28 cellular contexts compared by ENCODE assay signal in the genomic region with DNA sequence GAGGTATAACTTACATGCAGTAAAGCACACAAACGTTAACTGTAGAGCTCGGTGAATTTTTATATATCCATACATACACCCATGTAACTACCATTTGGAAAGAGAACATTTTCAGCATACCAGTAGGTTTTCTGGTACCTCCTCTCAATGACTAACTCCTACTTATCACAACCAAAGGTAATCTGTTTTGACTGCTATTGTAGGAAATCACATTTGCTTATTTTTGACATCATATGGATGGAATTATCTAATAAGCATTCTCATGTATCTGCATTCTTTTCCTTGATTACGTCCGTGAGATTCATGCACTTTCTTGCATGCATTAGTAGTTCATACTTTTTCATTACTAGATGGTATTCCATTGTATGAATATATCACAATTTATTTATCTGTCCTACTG.
"Had no signal": no experiment of that assay in that cellular context is flagged by ENCODE, and none has a peak within 500 bp of the region (broad histone marks: within the 10 kb centered on the region; RNA-seq: fewer than 3 reads in every experiment).

No MANE protein-coding gene starts in this region.

- H3K27me3 ChIP-seq: heart right ventricle, left lung had no signal

- H3K36me3 ChIP-seq: lower lobe of right lung, thoracic aorta had no signal

- H3K27ac Mint-ChIP-seq: activated CD4-positive, alpha-beta memory T cell treated with anti-CD3 and anti-CD28 coated beads, Interleukin-2, amount 10 ng/mL, durations not matched to agents 7 days and 5 days; activated CD4-positive, alpha-beta T cell treated with anti-CD3 and anti-CD28 coated beads, Interleukin-2, amount 10 ng/mL, durations not matched to agents 7 days and 5 days; activated naive CD4-positive, alpha-beta T cell treated with anti-CD3 and anti-CD28 coated beads, Interleukin-2, amount 50 U/mL, for 24 hours; activated naive CD8-positive, alpha-beta T cell treated with anti-CD3 and anti-CD28 coated beads, Interleukin-2, amount 50 U/mL, for 24 hours; activated T-cell treated with anti-CD3 and anti-CD28 coated beads, Interleukin-2, amount 50 U/mL, for 24 hours; brain; natural killer cell treated with Interleukin-12 subunit alpha and Interleukin-12 subunit beta and Interleukin-15 and Interleukin-18, amount 100 ng/mL, for 72 hours; stimulated activated effector memory CD8-positive, alpha-beta T cell treated with anti-CD3 and anti-CD28 coated beads, Interleukin-12 subunit alpha, Interleukin-12 subunit beta, amount 100 ng/mL, for 72 hours; stimulated activated naive CD8-positive, alpha-beta T cell treated with anti-CD3 and anti-CD28 coated beads, Interleukin-15, Interleukin-2, amounts not matched to agents 100 ng/mL and 50 ng/mL, for 24 hours; type B pancreatic cell; WTC11 had no signal

- H3K9me3 ChIP-seq: heart right ventricle, left lung, lower lobe of right lung, thoracic aorta had no signal

- H3K27me3 Mint-ChIP-seq: activated CD4-positive, alpha-beta memory T cell treated with anti-CD3 and anti-CD28 coated beads, Interleukin-2, amount 10 ng/mL, durations not matched to agents 7 days and 5 days; activated CD4-positive, alpha-beta T cell treated with anti-CD3 and anti-CD28 coated beads, Interleukin-2, amount 10 ng/mL, durations not matched to agents 7 days and 5 days; activated naive CD4-positive, alpha-beta T cell treated with anti-CD3 and anti-CD28 coated beads, Interleukin-2, amount 50 U/mL, for 24 hours; activated naive CD8-positive, alpha-beta T cell treated with anti-CD3 and anti-CD28 coated beads, Interleukin-2, amount 50 U/mL, for 24 hours; activated T-cell treated with anti-CD3 and anti-CD28 coated beads, Interleukin-2, amount 50 U/mL, for 24 hours; brain; natural killer cell treated with Interleukin-12 subunit alpha and Interleukin-12 subunit beta and Interleukin-15 and Interleukin-18, amount 100 ng/mL, for 72 hours; stimulated activated naive CD8-positive, alpha-beta T cell treated with anti-CD3 and anti-CD28 coated beads, Interleukin-15, Interleukin-2, amounts not matched to agents 100 ng/mL and 50 ng/mL, for 24 hours; type B pancreatic cell had no signal

- DNase-seq: activated CD4-positive, alpha-beta memory T cell treated with anti-CD3 and anti-CD28 coated beads, Interleukin-2, amount 10 ng/mL, durations not matched to agents 7 days and 5 days; activated CD4-positive, alpha-beta T cell treated with anti-CD3 and anti-CD28 coated beads for 1 hour; activated CD4-positive, alpha-beta T cell treated with anti-CD3 and anti-CD28 coated beads, Interleukin-2, amount 10 ng/mL, durations not matched to agents 7 days and 5 days; activated CD8-positive, alpha-beta memory T cell treated with anti-CD3 and anti-CD28 coated beads, Interleukin-2, amount 50 U/mL, for 48 hours; activated gamma-delta T cell; activated naive CD8-positive, alpha-beta T cell treated with anti-CD3 and anti-CD28 coated beads, Interleukin-2, amount 50 U/mL, for 24 hours; activated T-cell treated with anti-CD3 and anti-CD28 coated beads, Interleukin-2, amount 50 U/mL, for 24 hours; anterior cingulate cortex; foreskin melanocyte; heart right ventricle; kidney glomerular epithelial cell; left lung; lower lobe of right lung; mesenchymal stem cell; stimulated activated CD4-positive, alpha-beta T cell treated with anti-CD3 and anti-CD28 coated beads, Interleukin-4, amount 100 ng/mL, for 24 hours; T-helper 2 cell had no signal

- H3K4me1 Mint-ChIP-seq: stimulated activated effector memory CD8-positive, alpha-beta T cell treated with anti-CD3 and anti-CD28 coated beads, Interleukin-12 subunit alpha, Interleukin-12 subunit beta, amount 100 ng/mL, for 72 hours; WTC11 had no signal

- H3K36me3 Mint-ChIP-seq: natural killer cell treated with Interleukin-12 subunit alpha and Interleukin-12 subunit beta and Interleukin-15 and Interleukin-18, amount 100 ng/mL, for 72 hours; WTC11 had no signal

- H3K9me3 Mint-ChIP-seq: activated CD4-positive, alpha-beta memory T cell treated with anti-CD3 and anti-CD28 coated beads, Interleukin-2, amount 10 ng/mL, durations not matched to agents 7 days and 5 days; activated CD4-positive, alpha-beta T cell treated with anti-CD3 and anti-CD28 coated beads, Interleukin-2, amount 10 ng/mL, durations not matched to agents 7 days and 5 days; activated naive CD4-positive, alpha-beta T cell treated with anti-CD3 and anti-CD28 coated beads, Interleukin-2, amount 50 U/mL, for 24 hours; activated naive CD8-positive, alpha-beta T cell treated with anti-CD3 and anti-CD28 coated beads, Interleukin-2, amount 50 U/mL, for 24 hours; activated T-cell treated with anti-CD3 and anti-CD28 coated beads, Interleukin-2, amount 50 U/mL, for 24 hours; natural killer cell treated with Interleukin-12 subunit alpha and Interleukin-12 subunit beta and Interleukin-15 and Interleukin-18, amount 100 ng/mL, for 72 hours; stimulated activated effector memory CD8-positive, alpha-beta T cell treated with anti-CD3 and anti-CD28 coated beads, Interleukin-12 subunit alpha, Interleukin-12 subunit beta, amount 100 ng/mL, for 72 hours; stimulated activated naive CD8-positive, alpha-beta T cell treated with anti-CD3 and anti-CD28 coated beads, Interleukin-15, Interleukin-2, amounts not matched to agents 100 ng/mL and 50 ng/mL, for 24 hours; type B pancreatic cell had no signal

- H3K4me3 ChIP-seq: coronary artery, heart right ventricle, left lung, lower lobe of right lung, skin epidermis, thoracic aorta had no signal

- H3K27ac ChIP-seq: coronary artery, heart right ventricle, left lung, lower lobe of right lung, skin epidermis, thoracic aorta had no signal

- ATAC-seq: activated naive CD8-positive, alpha-beta T cell treated with anti-CD3 and anti-CD28 coated beads, Interleukin-2, amount 50 U/mL, for 24 hours; esophagus mucosa; heart right ventricle; left lung; lower lobe of right lung; natural killer cell treated with Interleukin-12 subunit alpha and Interleukin-12 subunit beta and Interleukin-15 and Interleukin-18, amount 100 ng/mL, for 72 hours; sciatic nerve; stimulated activated effector memory CD8-positive, alpha-beta T cell treated with anti-CD3 and anti-CD28 coated beads, Interleukin-12 subunit alpha, Interleukin-12 subunit beta, amount 100 ng/mL, for 72 hours; WTC11 had no signal

- H3K4me3 Mint-ChIP-seq: activated CD4-positive, alpha-beta memory T cell treated with anti-CD3 and anti-CD28 coated beads, Interleukin-2, amount 10 ng/mL, durations not matched to agents 7 days and 5 days; activated CD4-positive, alpha-beta T cell treated with anti-CD3 and anti-CD28 coated beads, Interleukin-2, amount 10 ng/mL, durations not matched to agents 7 days and 5 days; activated naive CD4-positive, alpha-beta T cell treated with anti-CD3 and anti-CD28 coated beads, Interleukin-2, amount 50 U/mL, for 24 hours; activated naive CD8-positive, alpha-beta T cell treated with anti-CD3 and anti-CD28 coated beads, Interleukin-2, amount 50 U/mL, for 24 hours; activated T-cell treated with anti-CD3 and anti-CD28 coated beads, Interleukin-2, amount 50 U/mL, for 24 hours; brain; natural killer cell treated with Interleukin-12 subunit alpha and Interleukin-12 subunit beta and Interleukin-15 and Interleukin-18, amount 100 ng/mL, for 72 hours; stimulated activated effector memory CD8-positive, alpha-beta T cell treated with anti-CD3 and anti-CD28 coated beads, Interleukin-12 subunit alpha, Interleukin-12 subunit beta, amount 100 ng/mL, for 72 hours; stimulated activated naive CD8-positive, alpha-beta T cell treated with anti-CD3 and anti-CD28 coated beads, Interleukin-15, Interleukin-2, amounts not matched to agents 100 ng/mL and 50 ng/mL, for 24 hours; type B pancreatic cell; WTC11 had no signal
